In genomic region chr3:82082796-82083195, GRCh38 we compare ENCODE assay signal across 18 cellular contexts.
DNase-seq lines count a peak whose midpoint lies in the region; ATAC-seq, FAIRE-seq and TF ChIP-seq lines count a peak whose summit lies in the region.
"Had no signal": no experiment of that assay in that cellular context is flagged by ENCODE, and none has a peak within 500 bp of the region (broad histone marks: within the 10 kb centered on the region; RNA-seq: fewer than 3 reads in every experiment).

No MANE protein-coding gene starts in this region.

- H3K27ac ChIP-seq in BLaER1 (no peak overlapping the region), astrocyte (ENCODE audit: low read depth, low read length) (no peak overlapping the region), gastrocnemius medialis (no peak overlapping the region), stomach (no peak overlapping the region), brain microvascular endothelial cell (no peak overlapping the region)
- H3K27ac ChIP-seq: SK-N-MC had no signal

- peak; percentile 35 for DNase-seq in astrocyte (ENCODE audit: low read depth)
- peak; percentile 64 for DNase-seq in iris pigment epithelial cell (ENCODE audit: low read depth)
- no peak for DNase-seq in gastrocnemius medialis
- DNase-seq in hepatic stellate cell (ENCODE audit: low spot score): no peak
- no peak for DNase-seq in stomach
- DNase-seq in brain microvascular endothelial cell: no peak
- DNase-seq: Caco-2; HCEC 1CT; NCI-H1417; NCI-H2081; NCI-H524 treated with DMSO at 0.1 percent for 48 hours; NK-92 treated with Interleukin-12 subunit alpha and Interleukin-12 subunit beta, amount 100 ng/mL, for 24 hours had no signal

- no peak for FAIRE-seq in astrocyte (lab: Jason Lieb, UNC)
- FAIRE-seq: A204.1, G401.6 had no signal

- no peaks in the 10 kb centered on the region for H3K9me3 Mint-ChIP-seq in astrocyte (ENCODE audit: unreplicated experiment)
- H3K9me3 Mint-ChIP-seq: IgD-negative memory B cell had no signal

- H3K4me1 ChIP-seq in BLaER1: peaks cover 43% of the 10 kb centered on the region
- H3K4me1 ChIP-seq in astrocyte (ENCODE audit: insufficient read depth, low read length): peaks cover 16% of the 10 kb centered on the region
- H3K4me1 ChIP-seq in gastrocnemius medialis: peaks cover 0 to 3% of the 10 kb centered on the region in 2 donors
- H3K4me1 ChIP-seq in stomach: no peaks in the 10 kb centered on the region
- H3K4me1 ChIP-seq: Caco-2 had no signal

- H3K9ac ChIP-seq in BLaER1: no peak overlapping the region
- H3K9ac ChIP-seq in astrocyte (ENCODE audit: low read length): no peak overlapping the region

- intact Hi-C loops in gastrocnemius medialis (cut with DNase I; ENCODE audit: low total_unique reads) (no loop called here), stomach (cut with DNase I; ENCODE audit: low total_unique reads) (no loop called here)

- H3K9me3 ChIP-seq in BLaER1 (no peaks in the 10 kb centered on the region), astrocyte (ENCODE audit: insufficient read depth, low read depth, low read length) (no peaks in the 10 kb centered on the region), gastrocnemius medialis (no peaks in the 10 kb centered on the region), stomach (no peaks in the 10 kb centered on the region)
- H3K9me3 ChIP-seq: Caco-2 had no signal

- no peaks in the 10 kb centered on the region for H3K36me3 Mint-ChIP-seq in astrocyte (ENCODE audit: low read depth, unreplicated experiment)
- H3K36me3 Mint-ChIP-seq: IgD-negative memory B cell had no signal

- TF ChIP-seq EP300 in stomach (IDR thresholded peaks at IDR 0.05): no peak

- H3K27ac Mint-ChIP-seq in astrocyte (ENCODE audit: unreplicated experiment): peak overlapping the region; percentile 62
- H3K27ac Mint-ChIP-seq: IgD-negative memory B cell had no signal

- no peak for TF ChIP-seq CTCF in astrocyte (IDR thresholded peaks at IDR 0.05; ENCODE audit: insufficient read depth, low read depth, low read length)
- TF ChIP-seq CTCF in gastrocnemius medialis (IDR thresholded peaks at IDR 0.05 in 4 of 5, conservative IDR thresholded peaks at IDR 0.05 in 1 of 5): no peak
- no peak for TF ChIP-seq CTCF in stomach (IDR thresholded peaks at IDR 0.05)
- TF ChIP-seq CTCF in brain microvascular endothelial cell (IDR thresholded peaks at IDR 0.05; ENCODE audit: low read depth, low read length, missing control alignments): no peak

- no peak for TF ChIP-seq POLR2A in gastrocnemius medialis (IDR thresholded peaks at IDR 0.05)
- TF ChIP-seq POLR2A in stomach (IDR thresholded peaks at IDR 0.05): no peak

- no peaks in the 10 kb centered on the region for H3K36me3 ChIP-seq in BLaER1
- no peaks in the 10 kb centered on the region for H3K36me3 ChIP-seq in astrocyte (ENCODE audit: insufficient read depth, low read length)
- H3K36me3 ChIP-seq in gastrocnemius medialis: no peaks in the 10 kb centered on the region
- H3K36me3 ChIP-seq in stomach: no peaks in the 10 kb centered on the region
- no peaks in the 10 kb centered on the region for H3K36me3 ChIP-seq in brain microvascular endothelial cell (replicated peaks)

- H3K4me3 ChIP-seq in BLaER1 (no peak overlapping the region), astrocyte (ENCODE audit: insufficient read depth, low read depth, low read length) (no peak overlapping the region), gastrocnemius medialis (no peak overlapping the region), stomach (no peak overlapping the region), brain microvascular endothelial cell (ENCODE audit: low read depth, low read length) (no peak overlapping the region)
- H3K4me3 ChIP-seq: SK-N-MC had no signal

- H3K4me1 Mint-ChIP-seq in astrocyte (ENCODE audit: low read depth, unreplicated experiment): peaks cover 53% of the 10 kb centered on the region
- H3K4me1 Mint-ChIP-seq: IgD-negative memory B cell had no signal

- H3K4me3 Mint-ChIP-seq in astrocyte (ENCODE audit: unreplicated experiment): no peak overlapping the region
- H3K4me3 Mint-ChIP-seq: IgD-negative memory B cell had no signal

- H3K4me2 ChIP-seq in BLaER1: peak overlapping the region; percentile 51
- no peak overlapping the region for H3K4me2 ChIP-seq in astrocyte (ENCODE audit: low read length)

- H3K27me3 Mint-ChIP-seq in astrocyte (ENCODE audit: low read depth, unreplicated experiment): no peaks in the 10 kb centered on the region
- H3K27me3 Mint-ChIP-seq: IgD-negative memory B cell had no signal

- no peak overlapping the region for H2AFZ ChIP-seq in astrocyte (ENCODE audit: low read depth, low read length)

- in situ Hi-C loops in gastrocnemius medialis (cut with MboI; ENCODE audit: low sequenced_read_pairs in 4 of 4) (no loop called here), brain microvascular endothelial cell (cut with HindIII; ENCODE audit: low pct_ligation_motif_present, low sequenced_read_pairs) (no loop called here)

- no peaks in the 10 kb centered on the region for H3K79me2 ChIP-seq in astrocyte (ENCODE audit: insufficient read depth, low read length)

- H3K27me3 ChIP-seq in BLaER1: no peaks in the 10 kb centered on the region
- no peaks in the 10 kb centered on the region for H3K27me3 ChIP-seq in astrocyte (ENCODE audit: insufficient read depth, low read length)
- H3K27me3 ChIP-seq in gastrocnemius medialis: no peaks in the 10 kb centered on the region
- no peaks in the 10 kb centered on the region for H3K27me3 ChIP-seq in stomach
- H3K27me3 ChIP-seq in brain microvascular endothelial cell (replicated peaks): no peaks in the 10 kb centered on the region

- peak; percentile 60 for ATAC-seq in GM18868 (IDR thresholded peaks at IDR 0.05; ENCODE audit: unreplicated experiment)
- no peak for ATAC-seq in gastrocnemius medialis

- H4K20me1 ChIP-seq in BLaER1 (no peaks in the 10 kb centered on the region), astrocyte (ENCODE audit: insufficient read depth, low read length) (no peaks in the 10 kb centered on the region)

Comparison
In these comparisons a context has a peak if more than half of its experiments do, and no peak if none do; other contexts are left out.
1. DNase-seq: peak in astrocyte (single experiment) and iris pigment epithelial cell (single experiment); none in gastrocnemius medialis (0 of 2), hepatic stellate cell (single experiment), stomach (single experiment) and brain microvascular endothelial cell (single experiment).